Comparison of ENCODE assay signal across 21 cellular contexts in the genomic region with DNA sequence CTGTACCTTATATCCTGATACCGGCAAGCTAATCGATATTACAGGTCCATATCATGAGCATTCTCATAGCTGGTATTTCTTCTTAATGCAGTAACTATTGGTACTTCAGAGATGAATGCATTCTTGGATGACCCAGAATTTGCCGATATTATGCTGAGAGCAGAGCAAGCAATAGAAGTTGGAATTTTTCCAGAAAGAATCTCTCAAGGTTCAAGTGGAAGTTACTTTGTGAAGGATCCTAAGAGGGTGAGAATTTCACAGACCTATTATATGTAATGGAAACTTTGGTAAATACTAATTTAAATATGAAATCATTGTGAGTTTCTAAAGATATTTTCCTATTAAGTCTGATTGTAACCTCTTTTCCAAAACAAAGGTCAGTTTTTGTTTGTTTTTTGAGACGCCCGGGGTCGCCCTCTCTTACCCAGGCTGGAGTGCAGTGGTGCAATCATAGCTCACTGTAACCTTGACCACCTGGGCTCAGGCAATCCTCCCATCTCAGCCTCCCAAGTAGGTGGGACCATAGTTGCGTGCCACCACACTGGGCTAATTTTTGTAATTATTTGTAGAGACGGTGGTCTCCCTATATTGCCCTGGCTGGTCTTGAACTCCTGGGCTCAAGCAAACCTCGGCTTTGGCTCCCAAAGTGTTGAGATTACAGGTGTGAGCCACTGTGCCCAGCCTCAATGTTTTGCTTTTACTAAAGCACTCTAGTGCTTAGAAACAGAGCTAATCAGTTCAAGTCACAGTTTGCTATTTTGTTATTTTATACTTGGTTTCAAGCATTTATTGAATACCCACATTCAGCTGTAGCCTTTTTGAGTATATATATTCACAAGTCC. TPM values are rescaled to one million over a fixed set of nuclear protein-coding genes. Genes with fewer than 3 reads are reported as not detected.
A peak's percentile ranks its signal among the peaks of the same experiment; 100 is the strongest.
DNase-seq lines count a peak whose midpoint lies in the region; ATAC-seq, FAIRE-seq and TF ChIP-seq lines count a peak whose summit lies in the region.
"Had no signal": no experiment of that assay in that cellular context is flagged by ENCODE, and none has a peak within 500 bp of the region (broad histone marks: within the 10 kb centered on the region; RNA-seq: fewer than 3 reads in every experiment).

No MANE protein-coding gene starts in this region.

- no peak for DNase-seq in SK-N-SH
- no peak for DNase-seq in GM12878 (ENCODE audit: low read depth, low spot score)
- no peak for DNase-seq in osteocyte (ENCODE audit: extremely low spot score, unreplicated experiment)
- no peak for DNase-seq in NCI-H1436 treated with DMSO at 0.1 percent for 48 hours (lab: John Stamatoyannopoulos, UW)
- DNase-seq: activated CD4-positive, alpha-beta T cell treated with anti-CD3 and anti-CD28 coated beads, Interleukin-2, amount 50 U/mL, for 1 hour; activated CD8-positive, alpha-beta memory T cell treated with anti-CD3 and anti-CD28 coated beads, Interleukin-2, amount 50 U/mL, for 48 hours; activated gamma-delta T cell treated with Interleukin-2 at 50 U/mL for 16 hours; anterior cingulate cortex; central memory CD4-positive, alpha-beta T cell; left colon; NCI-H446 treated with DMSO at 0.1 percent for 48 hours; spleen; substantia nigra had no signal

- TF ChIP-seq CTCF in SK-N-SH (IDR thresholded peaks at IDR 0.05) = no peak
- TF ChIP-seq CTCF in GM12878 (IDR thresholded peaks at IDR 0.05 in 2 of 3, conservative IDR thresholded peaks at IDR 0.05 in 1 of 3; ENCODE audit: control insufficient read depth in 2 of 3, extremely low read depth in 1 of 3, insufficient read depth in 1 of 3, low read depth in 3 of 3, low read length in 3 of 3) = no peak
- TF ChIP-seq CTCF in osteocyte (IDR thresholded peaks at IDR 0.05) = no peak

- H4K20me1 ChIP-seq in SK-N-SH (ENCODE audit: insufficient read depth) (no peaks in the 10 kb centered on the region), GM12878 (ENCODE audit: control insufficient read depth, insufficient read depth) (no peaks in the 10 kb centered on the region; the same call in 1 of the 2 replicates)

- H3K27ac Mint-ChIP-seq in osteocyte (ENCODE audit: unreplicated experiment) = peak overlapping the region; percentile 2
- H3K27ac Mint-ChIP-seq: GM23338, neural progenitor cell had no signal

- H3K4me1 ChIP-seq in SK-N-SH (ENCODE audit: control insufficient read depth in 1 of 2, insufficient read depth in 2 of 2, low read depth in 1 of 2, low read length in 1 of 2) = no peaks in the 10 kb centered on the region
- H3K4me1 ChIP-seq in GM12878 (ENCODE audit: control insufficient read depth, insufficient read depth, low read length) = peaks cover 11% of the 10 kb centered on the region
- H3K4me1 ChIP-seq: neural progenitor cell had no signal

- TF ChIP-seq POLR2A in GM12878 (IDR thresholded peaks at IDR 0.05; ENCODE audit: low read depth, low read length) = no peak

- RAD21 ChIA-PET in GM12878 (lab: Charles Lee; ENCODE audit: unreplicated experiment) = interaction anchor here (1.5 to 1.8 kb wide), 5 partner anchors 13 to 116 kb away, joined by 3 to 9 read pairs (median 5); a partner anchor contains a TSS

- H3K27me3 ChIP-seq in SK-N-SH (ENCODE audit: insufficient read depth) (no peaks in the 10 kb centered on the region), GM12878 (replicated peaks in 1 of 2; ENCODE audit: control insufficient read depth in 2 of 2, insufficient read depth in 2 of 2, low read length in 1 of 2) (no peaks in the 10 kb centered on the region)
- H3K27me3 ChIP-seq: neural progenitor cell, spleen had no signal

- POLR2A ChIA-PET in SK-N-SH (lab: Yijun Ruan, JAX) (no interaction called here), GM12878 (lab: Charles Lee) (interaction anchor here (0.9 to 2.0 kb wide), 2 partner anchors 14 to 17 kb away, joined by 3 to 7 read pairs; no protein-coding TSS in a partner anchor)

- SMC1A ChIA-PET in GM12878 (lab: Charles Lee; ENCODE audit: uncharacterized antibody, unreplicated experiment) = interaction anchor here (1.0 to 2.4 kb wide), 6 partner anchors 9 to 91 kb away, joined by 3 to 13 read pairs (median 5); a partner anchor contains a TSS

- intact Hi-C loops in GM12878 (cut with micrococcal nuclease; ENCODE audit: unreplicated experiment) = no loop called here

- no peaks in the 10 kb centered on the region for H3K9me3 ChIP-seq in SK-N-SH
- H3K9me3 ChIP-seq in GM12878 (replicated peaks; ENCODE audit: control insufficient read depth, insufficient read depth, low read length) = no peaks in the 10 kb centered on the region
- H3K9me3 ChIP-seq: spleen had no signal

- H3K9me2 ChIP-seq in SK-N-SH = no peaks in the 10 kb centered on the region

- H3K79me2 ChIP-seq in SK-N-SH (ENCODE audit: insufficient read depth) (peaks cover 19% of the 10 kb centered on the region), GM12878 (ENCODE audit: control insufficient read depth, insufficient read depth, low read length) (peaks cover 44% of the 10 kb centered on the region)

- TF ChIP-seq EP300 in SK-N-SH (IDR thresholded peaks at IDR 0.05; ENCODE audit: borderline replicate concordance in 1 of 2, low read depth in 1 of 2, low read length in 1 of 2) (no peak), GM12878 (IDR thresholded peaks at IDR 0.05; ENCODE audit: borderline replicate concordance in 1 of 2, control insufficient read depth in 1 of 2, low read depth in 2 of 2, low read length in 2 of 2) (no peak)

- H3K4me2 ChIP-seq in SK-N-SH = peak overlapping the region; percentile 51; the same call in 1 of the 2 replicates
- peak overlapping the region; percentile 70 for H3K4me2 ChIP-seq in GM12878 (ENCODE audit: control insufficient read depth, insufficient read depth)
- H3K4me2 ChIP-seq: GM23338, neural progenitor cell had no signal

- H2AFZ ChIP-seq in SK-N-SH (ENCODE audit: low read depth) = no peak overlapping the region
- no peak overlapping the region for H2AFZ ChIP-seq in GM12878 (ENCODE audit: control insufficient read depth, low read depth, low read length)
- H2AFZ ChIP-seq: GM23338, neural progenitor cell had no signal

- CTCF ChIA-PET in SK-N-SH (lab: Yijun Ruan, JAX) (interaction anchor here (0.7 to 1.4 kb wide), 2 partner anchors 9 to 105 kb away, joined by 3 to 4 read pairs; no protein-coding TSS in a partner anchor), GM12878 (lab: Yijun Ruan, JAX) (interaction anchor here (0.6 to 2.0 kb wide), 7 partner anchors 12 to 639 kb away, joined by 3 to 7 read pairs (median 3); a partner anchor contains a TSS)

- H3K36me3 ChIP-seq in SK-N-SH (replicated peaks in 1 of 2; ENCODE audit: control insufficient read depth in 1 of 2, insufficient read depth in 2 of 2, low read length in 1 of 2) (peaks cover 3 to 12% of the 10 kb centered on the region in 2 experiments), GM12878 (ENCODE audit: control insufficient read depth in 2 of 2, insufficient read depth in 2 of 2, low read length in 1 of 2) (peaks cover 2 to 15% of the 10 kb centered on the region in 2 experiments; a peak in 3 of 4 replicates)
- H3K36me3 ChIP-seq: neural progenitor cell had no signal

- no TSS peak for BruUV-seq in GM12878 (replicated peaks; lab: Mats Ljungman, UMichigan)

- peaks cover 2% of the 10 kb centered on the region for H3K36me3 Mint-ChIP-seq in osteocyte (ENCODE audit: unreplicated experiment)

- no peak overlapping the region for H3K27ac ChIP-seq in SK-N-SH (ENCODE audit: low read depth in 2 of 2, low read length in 1 of 2)
- H3K27ac ChIP-seq in GM12878 (ENCODE audit: control insufficient read depth, insufficient read depth) = peak overlapping the region; percentile 48
- H3K27ac ChIP-seq: C4-2B, neural progenitor cell had no signal

- H3F3A ChIP-seq in SK-N-SH (replicated peaks; ENCODE audit: insufficient read depth) = no peaks in the 10 kb centered on the region

- no peak; the same call in 2 of the 3 replicates for ATAC-seq in SK-N-SH treated with all-trans-retinoic acid at 6 μM for 48 hours
- ATAC-seq in HG02759 (IDR thresholded peaks at IDR 0.05; ENCODE audit: unreplicated experiment) = peak; percentile 11
- ATAC-seq in GM12878 = peak; percentile 38
- no peak for ATAC-seq in GM18858 (IDR thresholded peaks at IDR 0.05; ENCODE audit: unreplicated experiment)
- no peak for ATAC-seq in GM18873 (IDR thresholded peaks at IDR 0.05; ENCODE audit: low FRiP score, unreplicated experiment)
- ATAC-seq: esophagus mucosa, GM23338, left colon had no signal

- H3K9me3 Mint-ChIP-seq in osteocyte (ENCODE audit: unreplicated experiment) = no peaks in the 10 kb centered on the region

- TF ChIP-seq RAD21 in SK-N-SH (IDR thresholded peaks at IDR 0.05; ENCODE audit: low read length) = no peak
- no peak for TF ChIP-seq RAD21 in GM12878 (IDR thresholded peaks at IDR 0.05; ENCODE audit: insufficient read depth, low read depth, low read length)

- H3K4me3 Mint-ChIP-seq in osteocyte (ENCODE audit: unreplicated experiment) = no peak overlapping the region
- H3K4me3 Mint-ChIP-seq: GM23338, neural progenitor cell had no signal

- WGBS in SK-N-SH (ENCODE audit: low lambda C conversion rate) = 79% methylated on average over 9 of the region's 9 CpGs
- 87% methylated on average over 9 of the region's 9 CpGs for WGBS in GM12878 (ENCODE audit: insufficient coverage, insufficient replicate concordance, low lambda C conversion rate, missing lambda C conversion rate)

- in situ Hi-C loops in GM12878 (cut with MboI) = no loop called here

- FAIRE-seq in GM12878 (lab: Jason Lieb, UNC) = peak; percentile 75

- no peaks in the 10 kb centered on the region for H3K27me3 Mint-ChIP-seq in osteocyte (ENCODE audit: unreplicated experiment)

- H3K9ac ChIP-seq in SK-N-SH (no peak overlapping the region), GM12878 (ENCODE audit: control insufficient read depth, insufficient read depth, low read length) (no peak overlapping the region)
- H3K9ac ChIP-seq: neural progenitor cell had no signal

- H3K4me3 ChIP-seq in SK-N-SH (ENCODE audit: low read depth in 2 of 2, low read length in 1 of 2) = no peak overlapping the region
- H3K4me3 ChIP-seq in GM12878 = 0 out of 2 replicates have a peak overlapping the region, but pooled peaks have one; percentile 7
- H3K4me3 ChIP-seq: GM23338, neural progenitor cell, spleen had no signal

- H3K4me1 Mint-ChIP-seq in osteocyte (ENCODE audit: unreplicated experiment) = peaks cover 8% of the 10 kb centered on the region
- H3K4me1 Mint-ChIP-seq: GM23338, neural progenitor cell had no signal

RNA-seq across cellular contexts. Expression of a gene that starts 18.6 kb away (rescaled TPM):
- 3.1 and 3.7 TPM in 2 replicates for polyA plus RNA-seq in SK-N-SH (2012; rRNA removed)
- polyA plus RNA-seq in SK-N-SH (2012; cell fraction: cytosol; rRNA removed) = 5.2 and 6.0 TPM in 2 replicates
- polyA plus RNA-seq in SK-N-SH (2012; cell fraction: nucleus; rRNA removed) = 1.6 and 2.5 TPM in 2 replicates
- total RNA-seq in GM12878 (2013; cell fraction: nucleolus; rRNA removed) = 22.9 and 23.3 TPM in 2 replicates
- 46.0 and 57.8 TPM in 2 replicates for total RNA-seq in GM12878 (2014; rRNA removed)
- total RNA-seq in GM12878 (2014; rRNA removed; fragmentation: Illumina TruSeq; extraction: Trizol) = 52.0 and 52.5 TPM in 2 replicates
- total RNA-seq in GM12878 (2021) = 41.2 and 44.9 TPM in 2 replicates
- 19.8 TPM for polyA plus RNA-seq in GM12878 (2011; ENCODE audit: low read depth)
- 37.5 and 72.8 TPM in 2 replicates for polyA plus RNA-seq in GM12878 (2011; rRNA removed)
- polyA plus RNA-seq in GM12878 (2011; cell fraction: cytosol; rRNA removed) = 8.5 and 11.5 TPM in 2 replicates
- polyA plus RNA-seq in GM12878 (2011; cell fraction: nucleus; rRNA removed) = 14.2 and 17.2 TPM in 2 replicates
- 33.4 and 42.6 TPM in 2 replicates for polyA plus RNA-seq in GM12878 (2012)
- polyA plus RNA-seq in GM12878 (2014; fragmentation: Illumina TruSeq; extraction: Trizol) = 40.1 and 58.6 TPM in 2 replicates
- 10 to 100 TPM; 12.9 to 18.2 TPM for polyA plus RNA-seq in GM12878 (2014; fragmentation: Nextera tagmentation; extraction: Ambion mirVana)
- 28.0 and 32.6 TPM in 2 replicates for polyA plus RNA-seq in GM12878 (2014; rRNA removed)
- 10 to 100 TPM; 50.0 to 55.3 TPM for polyA plus RNA-seq in GM12878 (2016; fragmentation: Nextera tagmentation; extraction: Ambion mirVana)
- polyA minus RNA-seq in GM12878 (2011; rRNA and poly(A)+ RNA removed) = 9.1 and 11.2 TPM in 2 replicates
- polyA minus RNA-seq in GM12878 (2011; cell fraction: cytosol; rRNA and poly(A)+ RNA removed) = 7.7 and 8.0 TPM in 2 replicates
- 7.0 and 10.3 TPM in 2 replicates for polyA minus RNA-seq in GM12878 (2011; cell fraction: nucleus; rRNA and poly(A)+ RNA removed)
- total RNA-seq in osteocyte = 9.7 and 11.1 TPM in 2 replicates

Comparison
In these comparisons a context has a peak if more than half of its experiments do, and no peak if none do; other contexts are left out.
1. ATAC-seq: peak in HG02759 (single experiment) and GM12878 (single experiment); none in SK-N-SH treated with all-trans-retinoic acid at 6 μM for 48 hours (single experiment), GM18858 (single experiment) and GM18873 (single experiment).